8 cellular contexts compared by ENCODE assay signal in the genomic region with DNA sequence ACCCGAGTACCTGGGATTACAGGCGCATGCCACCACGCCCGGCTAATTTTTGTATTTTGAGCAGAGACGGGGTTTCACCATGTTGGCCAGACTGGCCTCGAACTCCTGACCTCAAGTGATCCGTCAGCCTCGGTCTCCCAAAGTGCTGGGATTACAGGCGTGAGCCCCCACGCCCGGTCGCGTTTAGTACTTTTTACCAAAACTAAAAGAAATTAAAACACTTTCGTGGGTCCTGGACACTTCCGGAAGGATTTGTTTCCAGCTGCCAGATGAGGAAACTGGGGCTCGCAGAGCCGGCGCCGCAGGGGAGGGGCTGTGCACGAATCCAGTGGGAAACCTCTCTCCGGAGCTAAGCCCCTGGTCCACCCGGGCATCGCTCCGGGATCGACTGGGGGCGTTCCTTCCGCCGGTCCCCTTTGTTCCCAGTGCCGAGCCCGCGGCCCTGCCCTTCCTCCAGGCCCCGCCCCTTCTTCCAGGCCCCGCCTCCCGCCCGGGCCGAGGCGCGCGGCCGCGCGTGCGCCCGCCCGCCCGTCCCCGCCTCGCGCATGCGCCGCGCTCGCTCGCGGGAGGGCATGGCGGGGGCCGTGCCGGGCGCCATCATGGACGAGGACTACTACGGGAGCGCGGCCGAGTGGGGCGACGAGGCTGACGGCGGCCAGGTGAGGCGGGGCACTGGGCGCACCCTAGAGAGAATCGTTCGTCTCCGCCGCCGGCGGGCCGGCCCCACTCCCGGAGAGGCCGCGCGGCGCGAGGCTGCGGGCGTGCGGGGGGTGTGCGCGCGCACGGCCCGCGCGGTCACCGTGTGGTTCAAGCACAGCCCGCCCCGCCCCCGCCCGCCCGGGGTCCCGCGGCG.
DNase-seq lines count a peak whose midpoint lies in the region; ATAC-seq and TF ChIP-seq lines count a peak whose summit lies in the region.

A gene with protein sequence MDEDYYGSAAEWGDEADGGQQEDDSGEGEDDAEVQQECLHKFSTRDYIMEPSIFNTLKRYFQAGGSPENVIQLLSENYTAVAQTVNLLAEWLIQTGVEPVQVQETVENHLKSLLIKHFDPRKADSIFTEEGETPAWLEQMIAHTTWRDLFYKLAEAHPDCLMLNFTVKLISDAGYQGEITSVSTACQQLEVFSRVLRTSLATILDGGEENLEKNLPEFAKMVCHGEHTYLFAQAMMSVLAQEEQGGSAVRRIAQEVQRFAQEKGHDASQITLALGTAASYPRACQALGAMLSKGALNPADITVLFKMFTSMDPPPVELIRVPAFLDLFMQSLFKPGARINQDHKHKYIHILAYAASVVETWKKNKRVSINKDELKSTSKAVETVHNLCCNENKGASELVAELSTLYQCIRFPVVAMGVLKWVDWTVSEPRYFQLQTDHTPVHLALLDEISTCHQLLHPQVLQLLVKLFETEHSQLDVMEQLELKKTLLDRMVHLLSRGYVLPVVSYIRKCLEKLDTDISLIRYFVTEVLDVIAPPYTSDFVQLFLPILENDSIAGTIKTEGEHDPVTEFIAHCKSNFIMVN (plus strand): TSS at position 546 of the 853 bp plus-strand sequence. CDS start 54 bp downstream, at position 600.

- DNase-seq in NCI-H1930 (lab: John Stamatoyannopoulos, UW) (peak; percentile 89 to 91), T1000 (lab: John Stamatoyannopoulos, UW) (peak; percentile 54), astrocyte of the hippocampus (ENCODE audit: low read depth, low spot score) (peak; percentile 97), hypothalamus (lab: John Stamatoyannopoulos, UW) (peak in 49 of 51 donors; percentile 28 to 86 (median 67)), retinal pigment epithelial cell (ENCODE audit: low read depth) (peak; percentile 18), cerebellar nuclear complex (lab: John Stamatoyannopoulos, UW) (no peak)

- TF ChIP-seq CTCF in retinal pigment epithelial cell (conservative IDR thresholded peaks at IDR 0.05; ENCODE audit: low read depth, low read length): no peak

- H3K4me3 ChIP-seq in retinal pigment epithelial cell (ENCODE audit: low read length): peak within 1 kb of the TSS; percentile 83

- peak; percentile 39 for ATAC-seq in GM18499 (IDR thresholded peaks at IDR 0.05; ENCODE audit: insufficient read depth, unreplicated experiment)
- ATAC-seq in HG02885 (IDR thresholded peaks at IDR 0.05; ENCODE audit: poor library complexity, unreplicated experiment): peak; percentile 82

Comparison
In these comparisons a context has a peak if more than half of its experiments do, and no peak if none do; other contexts are left out.
1. DNase-seq: peak in NCI-H1930 (2 of 2), T1000 (single experiment), astrocyte of the hippocampus (single experiment), hypothalamus (49 of 51) and retinal pigment epithelial cell (single experiment); none in cerebellar nuclear complex (0 of 2).